ENCODE assay signal across 20 cellular contexts in the genomic region with DNA sequence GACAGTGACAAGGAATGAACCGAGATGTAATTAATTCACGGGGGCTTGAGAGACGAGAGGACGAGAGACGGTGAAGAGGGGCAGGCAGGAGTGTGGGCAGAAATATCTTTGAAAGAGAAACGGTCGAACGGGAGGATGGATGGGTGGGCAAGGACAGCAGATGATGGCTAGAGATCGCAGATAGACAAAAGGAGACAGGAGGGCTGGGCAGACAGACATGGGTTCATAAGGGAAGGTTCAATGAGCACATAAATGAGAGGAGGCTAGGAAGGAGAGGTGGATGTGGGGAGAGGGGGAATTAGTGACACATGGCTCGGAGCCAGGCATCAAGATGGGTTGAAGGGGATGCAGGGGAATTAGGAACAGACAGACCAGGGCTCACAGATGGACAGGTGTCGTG. TPM values are rescaled to one million over a fixed set of nuclear protein-coding genes. Genes with fewer than 3 reads are reported as not detected.
A peak's percentile ranks its signal among the peaks of the same experiment; 100 is the strongest.
DNase-seq lines count a peak whose midpoint lies in the region; ATAC-seq and TF ChIP-seq lines count a peak whose summit lies in the region.
"Had no signal": no experiment of that assay in that cellular context is flagged by ENCODE, and none has a peak within 500 bp of the region (broad histone marks: within the 10 kb centered on the region; RNA-seq: fewer than 3 reads in every experiment).

No MANE protein-coding gene starts in this region.

- H3K27me3 Mint-ChIP-seq in endothelial cell (ENCODE audit: unreplicated experiment) (peaks cover 8% of the 10 kb centered on the region), neural progenitor cell (ENCODE audit: insufficient read depth, low read depth) (peaks cover 15% of the 10 kb centered on the region)

- peaks cover 54% of the 10 kb centered on the region for H3K27me3 ChIP-seq in HUES6 (ENCODE audit: control insufficient read depth, insufficient read depth, low read length)
- H3K27me3 ChIP-seq in neural progenitor cell: peaks cover 63% of the 10 kb centered on the region
- H3K27me3 ChIP-seq in psoas muscle (ENCODE audit: insufficient read depth in 3 of 3, low read length in 2 of 3): peaks cover 0 to 44% (median 27%) of the 10 kb centered on the region in 3 donors

- H3K4me2 ChIP-seq in neural progenitor cell: peak overlapping the region; percentile 99

- ATAC-seq in psoas muscle (no peak), HG03521 (IDR thresholded peaks at IDR 0.05; ENCODE audit: unreplicated experiment) (no peak)

- WGBS in psoas muscle, 3 donors: 26 to 46% (median 38%) methylated on average over 11 of the region's 11 CpGs

- H3K4me3 ChIP-seq in HUES6 (ENCODE audit: low read depth, low read length): peak overlapping the region; percentile 88
- peak overlapping the region; percentile 89 for H3K4me3 ChIP-seq in neural progenitor cell
- no peak overlapping the region for H3K4me3 ChIP-seq in psoas muscle

- H3K9me3 Mint-ChIP-seq in endothelial cell (ENCODE audit: unreplicated experiment): peaks cover 50% of the 10 kb centered on the region
- peaks cover 21% of the 10 kb centered on the region for H3K9me3 Mint-ChIP-seq in neural progenitor cell

- no peaks in the 10 kb centered on the region for H3K36me3 ChIP-seq in HUES6 (ENCODE audit: control insufficient read depth, insufficient read depth, low read length)
- H3K36me3 ChIP-seq in neural progenitor cell: no peaks in the 10 kb centered on the region
- H3K36me3 ChIP-seq in psoas muscle (ENCODE audit: insufficient read depth in 1 of 2, low read depth in 1 of 2): no peaks in the 10 kb centered on the region
- H3K36me3 ChIP-seq: Peyer's patch had no signal

- H2AFZ ChIP-seq in neural progenitor cell (replicated peaks): no peak overlapping the region

- no peaks in the 10 kb centered on the region for H3K79me2 ChIP-seq in neural progenitor cell (ENCODE audit: low read depth)

- peak overlapping the region; percentile 77 for H3K4me3 Mint-ChIP-seq in endothelial cell (ENCODE audit: unreplicated experiment)
- H3K4me3 Mint-ChIP-seq in neural progenitor cell: peak overlapping the region; percentile 91
- H3K4me3 Mint-ChIP-seq: activated CD4-positive, alpha-beta memory T cell treated with anti-CD3 and anti-CD28 coated beads, Interleukin-2, amount 10 ng/mL, durations not matched to agents 7 days and 5 days had no signal

- intact Hi-C loops in psoas muscle (cut with DNase I): no loop called here

- peaks cover 20% of the 10 kb centered on the region for H3K36me3 Mint-ChIP-seq in endothelial cell (ENCODE audit: low read depth, unreplicated experiment)
- no peaks in the 10 kb centered on the region for H3K36me3 Mint-ChIP-seq in neural progenitor cell

- H3K27ac ChIP-seq in HUES6 (ENCODE audit: low read depth, low read length): no peak overlapping the region
- H3K27ac ChIP-seq in neural progenitor cell: no peak overlapping the region
- no peak overlapping the region for H3K27ac ChIP-seq in psoas muscle
- H3K27ac ChIP-seq: 22Rv1, Peyer's patch, skin epidermis had no signal

- H3K9me3 ChIP-seq in HUES6 (ENCODE audit: control insufficient read depth, insufficient read depth, low read depth, low read length): peaks cover 24% of the 10 kb centered on the region
- H3K9me3 ChIP-seq in neural progenitor cell (ENCODE audit: low read depth): no peaks in the 10 kb centered on the region
- no peaks in the 10 kb centered on the region for H3K9me3 ChIP-seq in psoas muscle

- DNase-seq in NCI-H524 (lab: John Stamatoyannopoulos, UW) (peak; percentile 23 to 37), NCI-H524 treated with DMSO at 0.1 percent for 48 hours (lab: John Stamatoyannopoulos, UW) (no peak), endothelial cell (ENCODE audit: low spot score) (no peak), neural progenitor cell (ENCODE audit: low spot score) (no peak), psoas muscle (no peak)
- DNase-seq in activated CD8-positive, alpha-beta memory T cell treated with anti-CD3 and anti-CD28 coated beads for 24 hours: no peak
- DNase-seq: activated CD4-positive, alpha-beta memory T cell treated with anti-CD3 and anti-CD28 coated beads, Interleukin-2, amount 10 ng/mL, durations not matched to agents 7 days and 5 days; DND-41; mesenchymal stem cell; MV-4-11; NCI-H2081 treated with DMSO at 0.1 percent for 48 hours had no signal

- peaks cover 4% of the 10 kb centered on the region for H3K4me1 ChIP-seq in HUES6 (ENCODE audit: control insufficient read depth, insufficient read depth, low read length)
- H3K4me1 ChIP-seq in neural progenitor cell: no peaks in the 10 kb centered on the region
- no peaks in the 10 kb centered on the region for H3K4me1 ChIP-seq in psoas muscle
- H3K4me1 ChIP-seq: Peyer's patch had no signal

- H3K4me1 Mint-ChIP-seq in endothelial cell (ENCODE audit: unreplicated experiment): no peaks in the 10 kb centered on the region
- peaks cover 13% of the 10 kb centered on the region for H3K4me1 Mint-ChIP-seq in neural progenitor cell
- H3K4me1 Mint-ChIP-seq: activated CD4-positive, alpha-beta memory T cell treated with anti-CD3 and anti-CD28 coated beads, Interleukin-2, amount 10 ng/mL, durations not matched to agents 7 days and 5 days had no signal

- H3K9ac ChIP-seq in HUES6 (ENCODE audit: low read length) (no peak overlapping the region), neural progenitor cell (no peak overlapping the region)

- H3K27ac Mint-ChIP-seq in endothelial cell (ENCODE audit: unreplicated experiment) (peak overlapping the region; percentile 16), neural progenitor cell (no peak overlapping the region)
- H3K27ac Mint-ChIP-seq: activated CD4-positive, alpha-beta memory T cell treated with anti-CD3 and anti-CD28 coated beads, Interleukin-2, amount 10 ng/mL, durations not matched to agents 7 days and 5 days; activated T-helper 2 cell treated with anti-CD3 and anti-CD28 coated beads, Interferon-gamma antibody, Interleukin-2, Interleukin-4, amounts not matched to agents 10 μg/mL and 5 μg/mL and 100 μg/mL, durations not matched to agents 14 hours and 24 hours and 36 hours; CD14-positive monocyte had no signal

- TF ChIP-seq CTCF in endothelial cell (IDR thresholded peaks at IDR 0.05; ENCODE audit: unreplicated experiment) (no peak), neural progenitor cell (IDR thresholded peaks at IDR 0.05) (no peak), psoas muscle (IDR thresholded peaks at IDR 0.05) (no peak)

- H4K20me1 ChIP-seq in neural progenitor cell (ENCODE audit: low read depth): no peaks in the 10 kb centered on the region

- peaks cover 4% of the 10 kb centered on the region for H3F3A ChIP-seq in neural progenitor cell (ENCODE audit: low read depth)

RNA-seq across cellular contexts. Expression of a gene that starts 1.1 kb away (rescaled TPM):
- total RNA-seq in endothelial cell (ENCODE audit: unreplicated experiment) (0.15 TPM), neural progenitor cell (ENCODE audit: low replicate concordance) (0.41 and 1.1 TPM in 2 replicates), psoas muscle (under 1 TPM in 1 of 4 donors, not detected in 3; 0.26 TPM)
- under 1 TPM in 2 of 3 donors, not detected in 1; 0.07 to 0.12 TPM for polyA plus RNA-seq in psoas muscle
- total RNA-seq: activated CD4-positive, alpha-beta memory T cell treated with anti-CD3 and anti-CD28 coated beads, Interleukin-2, amount 10 ng/mL, durations not matched to agents 7 days and 5 days; activated T-helper 2 cell treated with anti-CD3 and anti-CD28 coated beads, Interferon-gamma antibody, Interleukin-2, Interleukin-4, amounts not matched to agents 10 μg/mL and 5 μg/mL and 100 μg/mL, durations not matched to agents 14 hours and 24 hours and 36 hours had no signal
- polyA plus RNA-seq: CD14-positive monocyte had no signal

RNA-seq across cellular contexts. Expression of a gene that starts 10.7 kb away (rescaled TPM):
- total RNA-seq in endothelial cell (ENCODE audit: unreplicated experiment) (not detected), neural progenitor cell (ENCODE audit: low replicate concordance) (1.3 and 6.0 TPM in 2 replicates), psoas muscle (1 to 10 TPM in 1 of 4 donors, under 1 TPM in 2, not detected in 1; 0.50 to 1.8 (median 0.54) TPM)
- polyA plus RNA-seq in psoas muscle: 1 to 10 TPM in 1 of 3 donors, not detected in 2; 1.5 TPM
- total RNA-seq: activated CD4-positive, alpha-beta memory T cell treated with anti-CD3 and anti-CD28 coated beads, Interleukin-2, amount 10 ng/mL, durations not matched to agents 7 days and 5 days; activated T-helper 2 cell treated with anti-CD3 and anti-CD28 coated beads, Interferon-gamma antibody, Interleukin-2, Interleukin-4, amounts not matched to agents 10 μg/mL and 5 μg/mL and 100 μg/mL, durations not matched to agents 14 hours and 24 hours and 36 hours; frontal cortex; Peyer's patch; urinary bladder had no signal
- polyA plus RNA-seq: CD14-positive monocyte had no signal

Comparison
In these comparisons a context has a peak if more than half of its experiments do, and no peak if none do; other contexts are left out.
1. DNase-seq: peak in NCI-H524 (2 of 2); none in NCI-H524 treated with DMSO at 0.1 percent for 48 hours (single experiment), endothelial cell (single experiment), neural progenitor cell (single experiment), activated CD8-positive, alpha-beta memory T cell treated with anti-CD3 and anti-CD28 coated beads for 24 hours (single experiment) and psoas muscle (0 of 2).